Comparison of ENCODE assay signal across 10 cellular contexts in genomic region chr14:23877538-23878180, GRCh38.
DNase-seq lines count a peak whose midpoint lies in the region; ATAC-seq, FAIRE-seq and TF ChIP-seq lines count a peak whose summit lies in the region.
"Had no signal": no experiment of that assay in that cellular context is flagged by ENCODE, and none has a peak within 500 bp of the region (broad histone marks: within the 10 kb centered on the region; RNA-seq: fewer than 3 reads in every experiment).

No MANE protein-coding gene starts in this region.

- CTCF ChIA-PET in HepG2 (lab: Yijun Ruan, JAX; ENCODE audit: low intra/inter-chr PET ratio, low total read pairs) = no interaction called here
- CTCF ChIA-PET in RWPE1 (lab: Yijun Ruan, JAX) = no interaction called here

- in situ Hi-C loops in HepG2 (cut with HindIII; ENCODE audit: extremely low pct_ligation_motif_present, low pct_unique_long_range_greater_than_20kb) = no loop called here

- ATAC-seq in HepG2 (no peak), right lobe of liver (no peak), GM21528 (IDR thresholded peaks at IDR 0.05; ENCODE audit: low FRiP score, unreplicated experiment) (peak; percentile 73), HG03354 (IDR thresholded peaks at IDR 0.05; ENCODE audit: poor library complexity, severe bottlenecking, unreplicated experiment) (peak; percentile 51)
- ATAC-seq in stimulated activated naive CD8-positive, alpha-beta T cell treated with anti-CD3 and anti-CD28 coated beads, Interleukin-15, Interleukin-2, amounts not matched to agents 100 U/mL and 50 U/mL, for 24 hours = peak; percentile 78
- ATAC-seq: T-cell had no signal

- WGBS in HepG2 (ENCODE audit: low lambda C conversion rate) = 40% methylated on average over 4 of the region's 4 CpGs
- WGBS in right lobe of liver (ENCODE audit: insufficient coverage, low coverage, low lambda C conversion rate, missing lambda C conversion rate) = no CpG with 5 or more reads among the region's 4 CpGs

- TF ChIP-seq RAD21 in HepG2 (CRISPR knock-in tag; IDR thresholded peaks at IDR 0.05) = no peak

- FAIRE-seq in HepG2 (lab: Jason Lieb, UNC) = no peak

- H3K4me1 ChIP-seq in HepG2 (ENCODE audit: insufficient read depth, low read length) (peaks cover 11% of the 10 kb centered on the region), right lobe of liver (no peaks in the 10 kb centered on the region)

- H3K27ac ChIP-seq in HepG2 (ENCODE audit: extremely low read length, insufficient read depth, low read length) = no peak overlapping the region
- no peak overlapping the region for H3K27ac ChIP-seq in right lobe of liver
- H3K27ac ChIP-seq in RWPE1 = no peak overlapping the region

- no peaks in the 10 kb centered on the region for H3K79me2 ChIP-seq in HepG2 (ENCODE audit: insufficient read depth, low read length)

- H3K4me3 ChIP-seq in HepG2 (replicated peaks in 1 of 3; ENCODE audit: insufficient read depth in 1 of 3, low read depth in 2 of 3, low read length in 3 of 3) = no peak overlapping the region
- no peak overlapping the region for H3K4me3 ChIP-seq in right lobe of liver

- no peak for TF ChIP-seq CTCF in HepG2 (CRISPR knock-in tag; IDR thresholded peaks at IDR 0.05)
- TF ChIP-seq CTCF in right lobe of liver (IDR thresholded peaks at IDR 0.05) = no peak
- no peak for TF ChIP-seq CTCF in RWPE1 (conservative IDR thresholded peaks at IDR 0.05; ENCODE audit: low read depth)

- DNase-seq in HepG2 (ENCODE audit: low spot score) = no peak
- DNase-seq in right lobe of liver = no peak
- DNase-seq in stimulated activated naive CD8-positive, alpha-beta T cell treated with anti-CD3 and anti-CD28 coated beads, Interleukin-15, Interleukin-2, amounts not matched to agents 100 U/mL and 50 U/mL, for 24 hours = peak; percentile 7
- no peak for DNase-seq in RWPE1 (ENCODE audit: low spot score)
- DNase-seq in NCI-H510A (lab: John Stamatoyannopoulos, UW) = no peak
- DNase-seq in mucosa of gallbladder (ENCODE audit: low spot score) = no peak
- DNase-seq: NCI-H1436, T-cell had no signal

- peaks cover 0 to 14% of the 10 kb centered on the region in 2 experiments; a peak in 2 of 5 replicates for H3K27me3 ChIP-seq in HepG2 (ENCODE audit: control insufficient read depth in 1 of 2, insufficient read depth in 2 of 2, low read length in 2 of 2)
- no peaks in the 10 kb centered on the region for H3K27me3 ChIP-seq in right lobe of liver

- no peaks in the 10 kb centered on the region for H4K20me1 ChIP-seq in HepG2 (ENCODE audit: insufficient read depth, low read length)

- TF ChIP-seq EP300 in HepG2 (IDR thresholded peaks at IDR 0.05; ENCODE audit: low read depth in 2 of 2, low read length in 2 of 2) = no peak
- TF ChIP-seq EP300 in HepG2 (CRISPR knock-in tag; IDR thresholded peaks at IDR 0.05; ENCODE audit: borderline replicate concordance) = no peak

- POLR2A ChIA-PET in HepG2 (lab: Yijun Ruan, JAX) (no interaction called here), RWPE1 (lab: Yijun Ruan, JAX; ENCODE audit: low non-redundant PET) (no interaction called here)

- BruUV-seq in HepG2 (replicated peaks; lab: Mats Ljungman, UMichigan) = no TSS peak

- H3K4me2 ChIP-seq in HepG2 (ENCODE audit: low read depth, low read length) = no peak overlapping the region

- no peaks in the 10 kb centered on the region for H3K36me3 ChIP-seq in HepG2 (replicated peaks in 1 of 2; ENCODE audit: control insufficient read depth in 1 of 2, insufficient read depth in 2 of 2, low read length in 2 of 2)
- H3K36me3 ChIP-seq in right lobe of liver = no peaks in the 10 kb centered on the region

- H3K9ac ChIP-seq in HepG2 (ENCODE audit: insufficient read depth, low read depth, low read length) = no peak overlapping the region

- no peaks in the 10 kb centered on the region for H3K9me3 ChIP-seq in HepG2 (ENCODE audit: low read length)
- no peaks in the 10 kb centered on the region for H3K9me3 ChIP-seq in right lobe of liver

- H2AFZ ChIP-seq in HepG2 (ENCODE audit: low read length) = no peak overlapping the region

- intact Hi-C loops in HepG2 (cut with micrococcal nuclease; ENCODE audit: unreplicated experiment) (no loop called here), right lobe of liver (cut with DNase I) (no loop called here)

- TF ChIP-seq POLR2A in HepG2 (IDR thresholded peaks at IDR 0.05; ENCODE audit: insufficient read depth in 1 of 2, low read depth in 2 of 2, low read length in 2 of 2) (no peak), right lobe of liver (IDR thresholded peaks at IDR 0.05) (no peak)

TF ChIP-seq in HepG2, 621 proteins besides CTCF, POLR2A, EP300 and RAD21:
- TF ChIP-seq ZNF747 (CRISPR knock-in tag; IDR thresholded peaks at IDR 0.05; ENCODE audit: borderline replicate concordance) (0 out of 2 replicates have a peak, but pooled peaks have one; percentile 37), ATF3 (CRISPR knock-in tag; IDR thresholded peaks at IDR 0.05) (no peak)

Comparison
In these comparisons a context has a peak if more than half of its experiments do, and no peak if none do; other contexts are left out.
1. ATAC-seq: peak in GM21528 (single experiment), HG03354 (single experiment) and stimulated activated naive CD8-positive, alpha-beta T cell treated with anti-CD3 and anti-CD28 coated beads, Interleukin-15, Interleukin-2, amounts not matched to agents 100 U/mL and 50 U/mL, for 24 hours (single experiment); none in HepG2 (single experiment) and right lobe of liver (0 of 4).